38 cellular contexts compared by ENCODE assay signal in genomic region chr13:112208656-112209055, GRCh38.
"Had no signal": no experiment of that assay in that cellular context is flagged by ENCODE, and none has a peak within 500 bp of the region (broad histone marks: within the 10 kb centered on the region; RNA-seq: fewer than 3 reads in every experiment).

No MANE protein-coding gene starts in this region.

- H3K27ac ChIP-seq: adrenal gland, ascending aorta, body of pancreas, brain microvascular endothelial cell, breast epithelium, cardiac muscle cell had no signal

- H3K4me1 ChIP-seq: adrenal gland, ascending aorta, breast epithelium had no signal

- ATAC-seq: activated naive CD4-positive, alpha-beta T cell treated with anti-CD3 and anti-CD28 coated beads, Interleukin-2, amount 50 U/mL, for 72 hours; activated naive CD8-positive, alpha-beta T cell treated with anti-CD3 and anti-CD28 coated beads, Interleukin-2, amount 50 U/mL, for 24 hours; activated T-cell treated with anti-CD3 and anti-CD28 coated beads, Interleukin-2, amount 50 U/mL, for 4 hours; activated T-cell treated with anti-CD3 and anti-CD28 coated beads, Interleukin-2, amount 50 U/mL, for 72 hours; activated T-helper 17 cell treated with anti-CD3 and anti-CD28 coated beads, Interleukin-2, amount 50 U/mL, for 72 hours; body of pancreas had no signal

- DNase-seq: activated effector memory CD4-positive, alpha-beta T cell treated with anti-CD3 and anti-CD28 coated beads, Interleukin-2, amount 50 U/mL, for 16 hours; activated effector memory CD4-positive, alpha-beta T cell treated with Interleukin-2 at 50 U/mL for 16 hours; activated gamma-delta T cell treated with Interleukin-2 at 50 U/mL for 16 hours; activated naive CD4-positive, alpha-beta T cell; activated naive CD4-positive, alpha-beta T cell treated with anti-CD3 and anti-CD28 coated beads for 36 hours; activated naive CD4-positive, alpha-beta T cell treated with anti-CD3 and anti-CD28 coated beads, Interleukin-2, amount 10 ng/mL, durations not matched to agents 7 days and 5 days; activated naive CD4-positive, alpha-beta T cell treated with anti-CD3 and anti-CD28 coated beads, Interleukin-2, amount 50 U/mL, for 16 hours; activated naive CD4-positive, alpha-beta T cell treated with Interleukin-2 at 50 U/mL for 16 hours; activated naive CD8-positive, alpha-beta T cell treated with anti-CD3 and anti-CD28 coated beads for 36 hours; activated naive CD8-positive, alpha-beta T cell treated with anti-CD3 and anti-CD28 coated beads, Interleukin-2, amount 10 ng/mL, durations not matched to agents 7 days and 5 days; activated naive CD8-positive, alpha-beta T cell treated with anti-CD3 and anti-CD28 coated beads, Interleukin-2, amount 50 U/mL, for 24 hours; activated T-cell treated with anti-CD3 and anti-CD28 coated beads for 4 hours; activated T-cell treated with anti-CD3 and anti-CD28 coated beads, Interleukin-2, amount 50 U/mL, for 1 hour; activated T-cell treated with anti-CD3 and anti-CD28 coated beads, Interleukin-2, amount 50 U/mL, for 24 hours; activated T-cell treated with anti-CD3 and anti-CD28 coated beads, Interleukin-2, amount 50 U/mL, for 4 hours; activated T-cell treated with anti-CD3 and anti-CD28 coated beads, Interleukin-2, amount 50 U/mL, for 48 hours; activated T-cell treated with anti-CD3 and anti-CD28 coated beads, Interleukin-2, amount 50 U/mL, for 72 hours; amniotic stem cell; amygdala; anterior cingulate cortex; aorta; body of pancreas; brain microvascular endothelial cell; caudate nucleus; central memory CD4-positive, alpha-beta T cell; cerebellar nuclear complex had no signal

- H3K9me3 Mint-ChIP-seq: activated naive CD4-positive, alpha-beta T cell treated with anti-CD3 and anti-CD28 coated beads for 36 hours; activated naive CD4-positive, alpha-beta T cell treated with anti-CD3 and anti-CD28 coated beads, Interleukin-2, amount 10 ng/mL, durations not matched to agents 7 days and 5 days; activated naive CD4-positive, alpha-beta T cell treated with anti-CD3 and anti-CD28 coated beads, Interleukin-2, amount 50 U/mL, for 24 hours; activated naive CD4-positive, alpha-beta T cell treated with anti-CD3 and anti-CD28 coated beads, Interleukin-2, amount 50 U/mL, for 72 hours; activated naive CD8-positive, alpha-beta T cell treated with anti-CD3 and anti-CD28 coated beads for 36 hours; activated naive CD8-positive, alpha-beta T cell treated with anti-CD3 and anti-CD28 coated beads, Interleukin-2, amount 10 ng/mL, durations not matched to agents 7 days and 5 days; activated naive CD8-positive, alpha-beta T cell treated with anti-CD3 and anti-CD28 coated beads, Interleukin-2, amount 50 U/mL, for 24 hours; activated T-cell treated with anti-CD3 and anti-CD28 coated beads, Interleukin-2, amount 50 U/mL, for 24 hours; activated T-cell treated with anti-CD3 and anti-CD28 coated beads, Interleukin-2, amount 50 U/mL, for 4 hours; activated T-cell treated with anti-CD3 and anti-CD28 coated beads, Interleukin-2, amount 50 U/mL, for 72 hours; activated T-helper 1 cell treated with anti-CD3 and anti-CD28 coated beads, Interleukin-12 subunit alpha, Interleukin-12 subunit beta, Interleukin-2, Interleukin-4 antibody, amounts not matched to agents 30 ng/mL and 10 ng/mL and 1 ng/mL, durations not matched to agents 14 hours and 24 hours and 36 hours; activated T-helper 17 cell treated with anti-CD3 and anti-CD28 coated beads, Interleukin-2, amount 50 U/mL, for 72 hours; activated T-helper 2 cell treated with anti-CD3 and anti-CD28 coated beads, Interferon-gamma antibody, Interleukin-2, Interleukin-4, amounts not matched to agents 10 μg/mL and 5 μg/mL and 100 μg/mL, durations not matched to agents 14 hours and 24 hours and 36 hours; central memory CD8-positive, alpha-beta T cell had no signal

- H3K36me3 Mint-ChIP-seq: activated naive CD4-positive, alpha-beta T cell treated with anti-CD3 and anti-CD28 coated beads, Interleukin-2, amount 10 ng/mL, durations not matched to agents 7 days and 5 days; activated naive CD4-positive, alpha-beta T cell treated with anti-CD3 and anti-CD28 coated beads, Interleukin-2, amount 50 U/mL, for 24 hours; activated naive CD8-positive, alpha-beta T cell; activated naive CD8-positive, alpha-beta T cell treated with anti-CD3 and anti-CD28 coated beads for 36 hours; activated naive CD8-positive, alpha-beta T cell treated with anti-CD3 and anti-CD28 coated beads, Interleukin-2, amount 10 ng/mL, durations not matched to agents 7 days and 5 days; brain had no signal

- H3K27ac Mint-ChIP-seq: activated naive CD4-positive, alpha-beta T cell treated with anti-CD3 and anti-CD28 coated beads for 36 hours; activated naive CD4-positive, alpha-beta T cell treated with anti-CD3 and anti-CD28 coated beads, Interleukin-2, amount 10 ng/mL, durations not matched to agents 7 days and 5 days; activated naive CD4-positive, alpha-beta T cell treated with anti-CD3 and anti-CD28 coated beads, Interleukin-2, amount 50 U/mL, for 24 hours; activated naive CD4-positive, alpha-beta T cell treated with anti-CD3 and anti-CD28 coated beads, Interleukin-2, amount 50 U/mL, for 72 hours; activated naive CD8-positive, alpha-beta T cell; activated naive CD8-positive, alpha-beta T cell treated with anti-CD3 and anti-CD28 coated beads for 36 hours; activated naive CD8-positive, alpha-beta T cell treated with anti-CD3 and anti-CD28 coated beads, Interleukin-2, amount 10 ng/mL, durations not matched to agents 7 days and 5 days; activated naive CD8-positive, alpha-beta T cell treated with anti-CD3 and anti-CD28 coated beads, Interleukin-2, amount 50 U/mL, for 24 hours; activated T-cell treated with anti-CD3 and anti-CD28 coated beads, Interleukin-2, amount 50 U/mL, for 24 hours; activated T-cell treated with anti-CD3 and anti-CD28 coated beads, Interleukin-2, amount 50 U/mL, for 72 hours; activated T-helper 1 cell treated with anti-CD3 and anti-CD28 coated beads, Interleukin-12 subunit alpha, Interleukin-12 subunit beta, Interleukin-2, Interleukin-4 antibody, amounts not matched to agents 30 ng/mL and 10 ng/mL and 1 ng/mL, durations not matched to agents 14 hours and 24 hours and 36 hours; activated T-helper 17 cell treated with anti-CD3 and anti-CD28 coated beads, Interleukin-2, amount 50 U/mL, for 72 hours; activated T-helper 2 cell treated with anti-CD3 and anti-CD28 coated beads, Interferon-gamma antibody, Interleukin-2, Interleukin-4, amounts not matched to agents 10 μg/mL and 5 μg/mL and 100 μg/mL, durations not matched to agents 14 hours and 24 hours and 36 hours had no signal

- H3K4me3 Mint-ChIP-seq: activated naive CD4-positive, alpha-beta T cell treated with anti-CD3 and anti-CD28 coated beads for 36 hours; activated naive CD4-positive, alpha-beta T cell treated with anti-CD3 and anti-CD28 coated beads, Interleukin-2, amount 10 ng/mL, durations not matched to agents 7 days and 5 days; activated naive CD4-positive, alpha-beta T cell treated with anti-CD3 and anti-CD28 coated beads, Interleukin-2, amount 50 U/mL, for 24 hours; activated naive CD8-positive, alpha-beta T cell; activated naive CD8-positive, alpha-beta T cell treated with anti-CD3 and anti-CD28 coated beads for 36 hours; activated naive CD8-positive, alpha-beta T cell treated with anti-CD3 and anti-CD28 coated beads, Interleukin-2, amount 10 ng/mL, durations not matched to agents 7 days and 5 days; activated naive CD8-positive, alpha-beta T cell treated with anti-CD3 and anti-CD28 coated beads, Interleukin-2, amount 50 U/mL, for 24 hours; activated T-cell treated with anti-CD3 and anti-CD28 coated beads, Interleukin-2, amount 50 U/mL, for 24 hours; activated T-cell treated with anti-CD3 and anti-CD28 coated beads, Interleukin-2, amount 50 U/mL, for 4 hours; activated T-cell treated with anti-CD3 and anti-CD28 coated beads, Interleukin-2, amount 50 U/mL, for 72 hours; activated T-helper 1 cell treated with anti-CD3 and anti-CD28 coated beads, Interleukin-12 subunit alpha, Interleukin-12 subunit beta, Interleukin-2, Interleukin-4 antibody, amounts not matched to agents 30 ng/mL and 10 ng/mL and 1 ng/mL, durations not matched to agents 14 hours and 24 hours and 36 hours; activated T-helper 17 cell treated with anti-CD3 and anti-CD28 coated beads, Interleukin-2, amount 50 U/mL, for 72 hours; brain; central memory CD8-positive, alpha-beta T cell had no signal

- H3K27me3 ChIP-seq: ascending aorta, body of pancreas, brain microvascular endothelial cell had no signal

- H3K4me1 Mint-ChIP-seq: activated naive CD4-positive, alpha-beta T cell treated with anti-CD3 and anti-CD28 coated beads, Interleukin-2, amount 50 U/mL, for 24 hours; activated naive CD8-positive, alpha-beta T cell treated with anti-CD3 and anti-CD28 coated beads, Interleukin-2, amount 50 U/mL, for 24 hours; activated T-helper 17 cell treated with anti-CD3 and anti-CD28 coated beads, Interleukin-2, amount 50 U/mL, for 72 hours; central memory CD8-positive, alpha-beta T cell had no signal

- H3K9me3 ChIP-seq: adrenal gland, ascending aorta, body of pancreas, breast epithelium had no signal

- H3K36me3 ChIP-seq: adrenal gland, ascending aorta, brain microvascular endothelial cell, breast epithelium, cardiac muscle cell had no signal

- H3K4me3 ChIP-seq: adrenal gland, ascending aorta, body of pancreas, breast epithelium, cardiac muscle cell had no signal
